In the genomic region with DNA sequence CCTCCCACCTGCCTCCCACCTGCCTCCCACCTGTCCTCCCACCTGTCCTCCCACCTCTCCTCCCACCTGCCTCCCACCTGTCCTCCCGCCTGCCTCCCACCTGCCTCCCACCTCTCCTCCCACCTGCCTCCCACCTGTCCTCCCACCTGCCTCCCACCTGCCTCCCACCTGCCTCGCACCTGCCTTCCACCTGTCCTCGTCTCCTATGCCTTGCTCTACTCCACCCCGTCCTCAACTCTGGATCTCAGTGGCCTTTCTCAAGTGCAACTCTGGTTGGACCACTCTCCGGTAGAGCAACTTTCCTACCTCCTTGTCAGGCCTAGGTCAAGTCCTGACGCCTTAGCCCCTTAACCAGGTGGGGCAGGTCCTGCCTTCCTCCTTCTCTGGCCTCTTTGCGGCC, we compare ENCODE assay signal across 2 cellular contexts.
TF ChIP-seq lines count a peak whose summit lies in the region.

No MANE protein-coding gene starts in this region.

TF ChIP-seq in HEK293, 187 proteins besides CTCF, POLR2A, EP300 and RAD21:
- peak; percentile 95 for TF ChIP-seq ZFHX2 (tag by site-specific recombination; conservative IDR thresholded peaks at IDR 0.05)
- peak; percentile 80 for TF ChIP-seq ZEB2 (tag by site-specific recombination; IDR thresholded peaks at IDR 0.05)
- no peak for TF ChIP-seq MYNN (tag by site-specific recombination; IDR thresholded peaks at IDR 0.05; ENCODE audit: borderline replicate concordance)
- TF ChIP-seq EGR2 (tag by site-specific recombination; IDR thresholded peaks at IDR 0.05; ENCODE audit: low read depth) = peak; percentile 98

TF ChIP-seq in H1, 55 proteins besides CTCF, POLR2A, EP300 and RAD21:
- TF ChIP-seq CHD2 (IDR thresholded peaks at IDR 0.05; ENCODE audit: low read length) = no peak
- TF ChIP-seq, protein P1, sequence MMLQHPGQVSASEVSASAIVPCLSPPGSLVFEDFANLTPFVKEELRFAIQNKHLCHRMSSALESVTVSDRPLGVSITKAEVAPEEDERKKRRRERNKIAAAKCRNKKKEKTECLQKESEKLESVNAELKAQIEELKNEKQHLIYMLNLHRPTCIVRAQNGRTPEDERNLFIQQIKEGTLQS (IDR thresholded peaks at IDR 0.05; ENCODE audit: insufficient read depth, low read depth, low read length) = no peak
- no peak for TF ChIP-seq TCF12 (IDR thresholded peaks at IDR 0.05; ENCODE audit: low read depth, low read length)
- TF ChIP-seq BACH1 (IDR thresholded peaks at IDR 0.05; ENCODE audit: low read length) = no peak
- TF ChIP-seq, protein P2, sequence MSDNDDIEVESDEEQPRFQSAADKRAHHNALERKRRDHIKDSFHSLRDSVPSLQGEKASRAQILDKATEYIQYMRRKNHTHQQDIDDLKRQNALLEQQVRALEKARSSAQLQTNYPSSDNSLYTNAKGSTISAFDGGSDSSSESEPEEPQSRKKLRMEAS (IDR thresholded peaks at IDR 0.05) = no peak
- no peak for TF ChIP-seq HDAC2 (IDR thresholded peaks at IDR 0.05; ENCODE audit: borderline replicate concordance in 1 of 2, low read depth in 2 of 2, low read length in 2 of 2)
- TF ChIP-seq TEAD4 (IDR thresholded peaks at IDR 0.05; ENCODE audit: low read depth, low read length) = no peak
- TF ChIP-seq SP1 (IDR thresholded peaks at IDR 0.05; ENCODE audit: low read depth, low read length) = no peak
- TF ChIP-seq RNF2 (IDR thresholded peaks at IDR 0.05; ENCODE audit: borderline replicate concordance, low read depth, low read length, missing control alignments, poor library complexity, severe bottlenecking) = no peak
- no peak for TF ChIP-seq MAFK (IDR thresholded peaks at IDR 0.05; ENCODE audit: low read depth, low read length)
- TF ChIP-seq SP4 (IDR thresholded peaks at IDR 0.05; ENCODE audit: low read length) = no peak
- no peak for TF ChIP-seq GABPA (IDR thresholded peaks at IDR 0.05; ENCODE audit: borderline replicate concordance, insufficient read depth, low read length)
- TF ChIP-seq RBBP5 (IDR thresholded peaks at IDR 0.05; ENCODE audit: borderline replicate concordance, low read depth, low read length) = no peak
- TF ChIP-seq, protein P3, sequence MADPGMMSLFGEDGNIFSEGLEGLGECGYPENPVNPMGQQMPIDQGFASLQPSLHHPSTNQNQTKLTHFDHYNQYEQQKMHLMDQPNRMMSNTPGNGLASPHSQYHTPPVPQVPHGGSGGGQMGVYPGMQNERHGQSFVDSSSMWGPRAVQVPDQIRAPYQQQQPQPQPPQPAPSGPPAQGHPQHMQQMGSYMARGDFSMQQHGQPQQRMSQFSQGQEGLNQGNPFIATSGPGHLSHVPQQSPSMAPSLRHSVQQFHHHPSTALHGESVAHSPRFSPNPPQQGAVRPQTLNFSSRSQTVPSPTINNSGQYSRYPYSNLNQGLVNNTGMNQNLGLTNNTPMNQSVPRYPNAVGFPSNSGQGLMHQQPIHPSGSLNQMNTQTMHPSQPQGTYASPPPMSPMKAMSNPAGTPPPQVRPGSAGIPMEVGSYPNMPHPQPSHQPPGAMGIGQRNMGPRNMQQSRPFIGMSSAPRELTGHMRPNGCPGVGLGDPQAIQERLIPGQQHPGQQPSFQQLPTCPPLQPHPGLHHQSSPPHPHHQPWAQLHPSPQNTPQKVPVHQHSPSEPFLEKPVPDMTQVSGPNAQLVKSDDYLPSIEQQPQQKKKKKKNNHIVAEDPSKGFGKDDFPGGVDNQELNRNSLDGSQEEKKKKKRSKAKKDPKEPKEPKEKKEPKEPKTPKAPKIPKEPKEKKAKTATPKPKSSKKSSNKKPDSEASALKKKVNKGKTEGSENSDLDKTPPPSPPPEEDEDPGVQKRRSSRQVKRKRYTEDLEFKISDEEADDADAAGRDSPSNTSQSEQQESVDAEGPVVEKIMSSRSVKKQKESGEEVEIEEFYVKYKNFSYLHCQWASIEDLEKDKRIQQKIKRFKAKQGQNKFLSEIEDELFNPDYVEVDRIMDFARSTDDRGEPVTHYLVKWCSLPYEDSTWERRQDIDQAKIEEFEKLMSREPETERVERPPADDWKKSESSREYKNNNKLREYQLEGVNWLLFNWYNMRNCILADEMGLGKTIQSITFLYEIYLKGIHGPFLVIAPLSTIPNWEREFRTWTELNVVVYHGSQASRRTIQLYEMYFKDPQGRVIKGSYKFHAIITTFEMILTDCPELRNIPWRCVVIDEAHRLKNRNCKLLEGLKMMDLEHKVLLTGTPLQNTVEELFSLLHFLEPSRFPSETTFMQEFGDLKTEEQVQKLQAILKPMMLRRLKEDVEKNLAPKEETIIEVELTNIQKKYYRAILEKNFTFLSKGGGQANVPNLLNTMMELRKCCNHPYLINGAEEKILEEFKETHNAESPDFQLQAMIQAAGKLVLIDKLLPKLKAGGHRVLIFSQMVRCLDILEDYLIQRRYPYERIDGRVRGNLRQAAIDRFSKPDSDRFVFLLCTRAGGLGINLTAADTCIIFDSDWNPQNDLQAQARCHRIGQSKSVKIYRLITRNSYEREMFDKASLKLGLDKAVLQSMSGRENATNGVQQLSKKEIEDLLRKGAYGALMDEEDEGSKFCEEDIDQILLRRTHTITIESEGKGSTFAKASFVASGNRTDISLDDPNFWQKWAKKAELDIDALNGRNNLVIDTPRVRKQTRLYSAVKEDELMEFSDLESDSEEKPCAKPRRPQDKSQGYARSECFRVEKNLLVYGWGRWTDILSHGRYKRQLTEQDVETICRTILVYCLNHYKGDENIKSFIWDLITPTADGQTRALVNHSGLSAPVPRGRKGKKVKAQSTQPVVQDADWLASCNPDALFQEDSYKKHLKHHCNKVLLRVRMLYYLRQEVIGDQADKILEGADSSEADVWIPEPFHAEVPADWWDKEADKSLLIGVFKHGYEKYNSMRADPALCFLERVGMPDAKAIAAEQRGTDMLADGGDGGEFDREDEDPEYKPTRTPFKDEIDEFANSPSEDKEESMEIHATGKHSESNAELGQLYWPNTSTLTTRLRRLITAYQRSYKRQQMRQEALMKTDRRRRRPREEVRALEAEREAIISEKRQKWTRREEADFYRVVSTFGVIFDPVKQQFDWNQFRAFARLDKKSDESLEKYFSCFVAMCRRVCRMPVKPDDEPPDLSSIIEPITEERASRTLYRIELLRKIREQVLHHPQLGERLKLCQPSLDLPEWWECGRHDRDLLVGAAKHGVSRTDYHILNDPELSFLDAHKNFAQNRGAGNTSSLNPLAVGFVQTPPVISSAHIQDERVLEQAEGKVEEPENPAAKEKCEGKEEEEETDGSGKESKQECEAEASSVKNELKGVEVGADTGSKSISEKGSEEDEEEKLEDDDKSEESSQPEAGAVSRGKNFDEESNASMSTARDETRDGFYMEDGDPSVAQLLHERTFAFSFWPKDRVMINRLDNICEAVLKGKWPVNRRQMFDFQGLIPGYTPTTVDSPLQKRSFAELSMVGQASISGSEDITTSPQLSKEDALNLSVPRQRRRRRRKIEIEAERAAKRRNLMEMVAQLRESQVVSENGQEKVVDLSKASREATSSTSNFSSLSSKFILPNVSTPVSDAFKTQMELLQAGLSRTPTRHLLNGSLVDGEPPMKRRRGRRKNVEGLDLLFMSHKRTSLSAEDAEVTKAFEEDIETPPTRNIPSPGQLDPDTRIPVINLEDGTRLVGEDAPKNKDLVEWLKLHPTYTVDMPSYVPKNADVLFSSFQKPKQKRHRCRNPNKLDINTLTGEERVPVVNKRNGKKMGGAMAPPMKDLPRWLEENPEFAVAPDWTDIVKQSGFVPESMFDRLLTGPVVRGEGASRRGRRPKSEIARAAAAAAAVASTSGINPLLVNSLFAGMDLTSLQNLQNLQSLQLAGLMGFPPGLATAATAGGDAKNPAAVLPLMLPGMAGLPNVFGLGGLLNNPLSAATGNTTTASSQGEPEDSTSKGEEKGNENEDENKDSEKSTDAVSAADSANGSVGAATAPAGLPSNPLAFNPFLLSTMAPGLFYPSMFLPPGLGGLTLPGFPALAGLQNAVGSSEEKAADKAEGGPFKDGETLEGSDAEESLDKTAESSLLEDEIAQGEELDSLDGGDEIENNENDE (IDR thresholded peaks at IDR 0.05; ENCODE audit: insufficient replicate concordance, low read length) = no peak
- TF ChIP-seq RXRA (IDR thresholded peaks at IDR 0.05; ENCODE audit: insufficient read depth, low read depth, low read length) = no peak
- no peak for TF ChIP-seq FOSL1 (IDR thresholded peaks at IDR 0.05; ENCODE audit: insufficient read depth, low read depth, low read length)
- TF ChIP-seq PHF8 (conservative IDR thresholded peaks at IDR 0.05; ENCODE audit: low read depth, low read length) = no peak
- no peak for TF ChIP-seq KDM4A (IDR thresholded peaks at IDR 0.05; ENCODE audit: low read depth, low read length, severe bottlenecking)
